9 cellular contexts compared by ENCODE assay signal in the genomic region with DNA sequence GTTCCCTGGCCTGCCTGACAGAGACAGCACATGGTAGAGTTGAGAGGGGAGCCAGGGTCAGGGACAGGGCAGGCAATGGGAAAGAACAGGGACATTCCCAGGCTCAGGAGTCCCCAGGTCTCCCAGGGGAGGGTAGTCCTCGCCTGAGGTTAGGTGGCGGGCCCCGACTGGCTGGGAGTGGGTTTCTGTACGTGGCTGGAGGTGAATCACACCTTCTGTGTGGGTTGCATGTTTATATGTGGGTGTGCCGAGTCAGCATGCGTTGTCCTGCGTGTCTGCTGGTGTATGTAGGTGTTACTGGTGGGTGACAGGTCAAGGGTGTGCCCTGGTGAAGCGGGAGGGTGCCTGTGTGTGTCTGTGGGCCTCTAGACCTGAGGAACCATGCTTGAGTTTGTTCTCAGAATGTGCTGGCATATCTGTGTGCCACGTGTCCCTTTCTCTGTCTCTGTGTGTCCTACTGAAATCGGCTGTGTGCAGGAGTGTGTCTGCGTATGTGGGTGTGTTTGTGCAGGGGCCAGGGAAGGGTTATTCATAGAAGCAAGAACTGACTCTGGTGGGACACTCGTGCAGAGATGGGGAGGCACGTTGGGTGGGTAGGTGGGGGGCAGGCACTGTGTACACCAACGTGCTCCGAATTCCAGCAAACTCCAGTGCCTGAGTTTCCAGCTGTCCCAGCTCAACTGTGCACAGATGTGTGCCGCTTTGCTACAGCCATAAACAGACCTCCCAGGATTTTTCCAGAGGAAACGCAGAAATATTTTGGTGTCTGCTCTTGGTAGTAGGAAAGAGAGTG. TPM values are rescaled to one million over a fixed set of nuclear protein-coding genes. Genes with fewer than 3 reads are reported as not detected.
A peak's percentile ranks its signal among the peaks of the same experiment; 100 is the strongest.
DNase-seq lines count a peak whose midpoint lies in the region; ATAC-seq, FAIRE-seq and TF ChIP-seq lines count a peak whose summit lies in the region.
"Had no signal": no experiment of that assay in that cellular context is flagged by ENCODE, and none has a peak within 500 bp of the region (broad histone marks: within the 10 kb centered on the region; RNA-seq: fewer than 3 reads in every experiment).

No MANE protein-coding gene starts in this region.

- TF ChIP-seq POLR2A in GM12891 (IDR thresholded peaks at IDR 0.05; ENCODE audit: low read depth, low read length) = no peak

- no peaks in the 10 kb centered on the region for H3K9me3 ChIP-seq in neural progenitor cell (ENCODE audit: low read depth)

- peaks cover 17% of the 10 kb centered on the region for H3K27me3 Mint-ChIP-seq in neural progenitor cell (ENCODE audit: insufficient read depth, low read depth)

- H3K36me3 ChIP-seq in neural progenitor cell = no peaks in the 10 kb centered on the region

- FAIRE-seq in GM12891 (lab: Jason Lieb, UNC) = no peak

- H3K9me3 Mint-ChIP-seq in neural progenitor cell = no peaks in the 10 kb centered on the region

- H3F3A ChIP-seq in neural progenitor cell (ENCODE audit: low read depth) = no peaks in the 10 kb centered on the region

- peaks cover 39% of the 10 kb centered on the region for H3K4me1 ChIP-seq in neural progenitor cell

- H4K20me1 ChIP-seq in neural progenitor cell (ENCODE audit: low read depth) = no peaks in the 10 kb centered on the region

- peak overlapping the region; percentile 19 for H3K4me2 ChIP-seq in neural progenitor cell

- peaks cover 3% of the 10 kb centered on the region for H3K36me3 Mint-ChIP-seq in neural progenitor cell

- H3K27ac Mint-ChIP-seq in neural progenitor cell = peak overlapping the region; percentile 86

- H2AFZ ChIP-seq in neural progenitor cell (replicated peaks) = peak overlapping the region; percentile 54

- H3K4me3 Mint-ChIP-seq in neural progenitor cell = peak overlapping the region; percentile 62

- H3K27me3 ChIP-seq in neural progenitor cell = peaks cover 23% of the 10 kb centered on the region

- no peak overlapping the region for H3K4me3 ChIP-seq in coronary artery
- H3K4me3 ChIP-seq in neural progenitor cell = no peak overlapping the region

- H3K79me2 ChIP-seq in neural progenitor cell (ENCODE audit: low read depth) = no peaks in the 10 kb centered on the region

- peaks cover 90% of the 10 kb centered on the region for H3K4me1 Mint-ChIP-seq in neural progenitor cell

- no peak overlapping the region for H3K9ac ChIP-seq in neural progenitor cell

- ATAC-seq in HG02588 (IDR thresholded peaks at IDR 0.05; ENCODE audit: unreplicated experiment) = peak; percentile 65
- ATAC-seq: Panc1 had no signal

- H3K27ac ChIP-seq in coronary artery (peak overlapping the region in 1 of 2 donors; percentile 72), neural progenitor cell (no peak overlapping the region)

- TF ChIP-seq CTCF in GM10266 (IDR thresholded peaks at IDR 0.05; ENCODE audit: control insufficient read depth, insufficient read depth, low read depth, missing control alignments) (no peak), coronary artery (IDR thresholded peaks at IDR 0.05) (no peak), neural progenitor cell (IDR thresholded peaks at IDR 0.05) (no peak)

- DNase-seq in GM10266 (ENCODE audit: extremely low spot score) (peak; percentile 51), coronary artery (ENCODE audit: low spot score) (peak; percentile 72), neural progenitor cell (ENCODE audit: low spot score) (no peak), iPS-NIHi11 (ENCODE audit: low spot score) (no peak), NCI-H2107 (lab: John Stamatoyannopoulos, UW) (no peak), GM12891 (ENCODE audit: insufficient read length, low spot score) (no peak), SHP77 (lab: John Stamatoyannopoulos, UW) (no peak)

TF ChIP-seq in GM12891, 5 proteins besides CTCF, POLR2A, EP300 and RAD21:
- TF ChIP-seq SPI1 (IDR thresholded peaks at IDR 0.05; ENCODE audit: low read depth, low read length) (no peak), PAX5 (IDR thresholded peaks at IDR 0.05; ENCODE audit: insufficient read depth, low read length, severe bottlenecking) (no peak), POLR2AphosphoS5 (IDR thresholded peaks at IDR 0.05; ENCODE audit: low read depth, low read length) (no peak), TAF1 (IDR thresholded peaks at IDR 0.05; ENCODE audit: low read depth, low read length) (no peak), POU2F2 (IDR thresholded peaks at IDR 0.05; ENCODE audit: low read depth, low read length) (no peak)

RNA-seq across cellular contexts. Expression of gene OAF, which starts 23.8 kb away (rescaled TPM):
- total RNA-seq in neural progenitor cell (ENCODE audit: low replicate concordance) = 0.46 and 0.47 TPM in 2 replicates
- polyA plus RNA-seq in GM12891 (2012; ENCODE audit: low read depth, missing spikeins) = 1.1 TPM

RNA-seq across cellular contexts. Expression of gene TRIM29, which starts 49.1 kb away (rescaled TPM):
- total RNA-seq in neural progenitor cell (ENCODE audit: low replicate concordance) = 0.11 TPM in 1 of 2 replicates, not detected in the other
- 0.28 TPM for polyA plus RNA-seq in GM12891 (2012; ENCODE audit: low read depth, missing spikeins)

RNA-seq across cellular contexts. Expression of gene POU2F3, which starts 52.9 kb away (rescaled TPM):
- 1.4 TPM in 1 of 2 replicates, not detected in the other for total RNA-seq in neural progenitor cell (ENCODE audit: low replicate concordance)
- 0.10 TPM for polyA plus RNA-seq in GM12891 (2012; ENCODE audit: low read depth, missing spikeins)

Comparison
In these comparisons a context has a peak if more than half of its experiments do, and no peak if none do; other contexts are left out.
1. DNase-seq: peak in GM10266 (single experiment) and coronary artery (single experiment); none in neural progenitor cell (single experiment), iPS-NIHi11 (single experiment), NCI-H2107 (single experiment), GM12891 (single experiment) and SHP77 (0 of 2).